ENCODE assay signal across 22 cellular contexts in the genomic region with DNA sequence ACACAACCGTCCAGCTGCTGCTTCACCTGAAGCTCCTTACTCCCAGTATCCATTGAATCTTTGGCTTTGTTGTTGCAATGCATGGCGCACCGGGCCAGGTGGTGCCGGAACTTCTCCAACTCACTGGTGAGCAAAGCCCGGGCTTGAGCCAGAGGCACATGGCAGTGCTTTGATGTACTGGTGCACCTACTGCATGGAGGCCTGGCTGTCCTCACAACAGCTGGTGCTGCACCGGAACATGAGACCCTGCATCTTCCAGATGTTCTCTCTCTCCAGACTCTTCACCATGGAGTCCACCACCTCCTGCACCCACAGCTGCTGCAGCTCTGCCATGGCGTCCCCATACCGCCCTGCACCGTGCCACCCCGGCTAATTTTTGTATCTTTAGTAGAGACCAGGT. TPM values are rescaled to one million over a fixed set of nuclear protein-coding genes. Genes with fewer than 3 reads are reported as not detected.
DNase-seq lines count a peak whose midpoint lies in the region; ATAC-seq and FAIRE-seq lines count a peak whose summit lies in the region.
"Had no signal": no experiment of that assay in that cellular context is flagged by ENCODE, and none has a peak within 500 bp of the region (broad histone marks: within the 10 kb centered on the region; RNA-seq: fewer than 3 reads in every experiment).

No MANE protein-coding gene starts in this region.

- H3K18ac ChIP-seq in mesenchymal stem cell (ENCODE audit: low read depth in 1 of 2, low read length in 2 of 2): no peak overlapping the region

- peaks cover 25% of the 10 kb centered on the region for H3K4me1 ChIP-seq in effector memory CD4-positive, alpha-beta T cell (ENCODE audit: control insufficient read depth, insufficient read depth, low read length, poor library complexity, severe bottlenecking)
- H3K4me1 ChIP-seq in small intestine (ENCODE audit: control insufficient read depth in 2 of 2, insufficient read depth in 1 of 2, low read depth in 1 of 2, low read length in 1 of 2): no peaks in the 10 kb centered on the region
- H3K4me1 ChIP-seq in mesenchymal stem cell (ENCODE audit: control insufficient read depth, insufficient read depth, low read depth, low read length): no peaks in the 10 kb centered on the region

- H3K4me2 ChIP-seq in mesenchymal stem cell (ENCODE audit: low read length, poor library complexity, severe bottlenecking): no peak overlapping the region

- no peak overlapping the region for H2BK15ac ChIP-seq in mesenchymal stem cell (ENCODE audit: low read depth, poor library complexity, severe bottlenecking)

- no peak overlapping the region for H3K23ac ChIP-seq in mesenchymal stem cell (ENCODE audit: low read length in 2 of 2)

- ATAC-seq in stimulated activated naive CD8-positive, alpha-beta T cell treated with anti-CD3 and anti-CD28 coated beads, Interleukin-15, Interleukin-2, amounts not matched to agents 100 U/mL and 50 U/mL, for 24 hours: no peak
- no peak for ATAC-seq in HG03354 (IDR thresholded peaks at IDR 0.05; ENCODE audit: poor library complexity, severe bottlenecking, unreplicated experiment)
- ATAC-seq: sciatic nerve had no signal

- H2BK120ac ChIP-seq in mesenchymal stem cell (ENCODE audit: low read depth, low read length): no peak overlapping the region

- H3K4ac ChIP-seq in mesenchymal stem cell (ENCODE audit: low read depth in 1 of 2, low read length in 2 of 2): no peak overlapping the region

- H2AFZ ChIP-seq in mesenchymal stem cell (ENCODE audit: low read depth, low read length): no peak overlapping the region
- H2AFZ ChIP-seq: GM23248 had no signal

- no peak overlapping the region for H2BK5ac ChIP-seq in mesenchymal stem cell (ENCODE audit: low read depth, low read length, poor library complexity, severe bottlenecking)

- H3K9me3 ChIP-seq in effector memory CD4-positive, alpha-beta T cell (ENCODE audit: control insufficient read depth, low read length): no peaks in the 10 kb centered on the region
- no peaks in the 10 kb centered on the region for H3K9me3 ChIP-seq in small intestine (ENCODE audit: control insufficient read depth, low read depth)
- H3K9me3 ChIP-seq in mesenchymal stem cell (ENCODE audit: control insufficient read depth, low read length): no peaks in the 10 kb centered on the region

- no peak overlapping the region for H4K91ac ChIP-seq in mesenchymal stem cell (ENCODE audit: low read length)

- peak overlapping the region; percentile 65 for H3K27ac Mint-ChIP-seq in T-helper 2 cell treated with Interferon-gamma antibody and Interleukin-4, amounts not matched to agents 5 μg/mL and 100 μg/mL, for 36 hours
- H3K27ac Mint-ChIP-seq in stimulated activated naive CD8-positive, alpha-beta T cell treated with anti-CD3 and anti-CD28 coated beads, Interleukin-15, Interleukin-2, amounts not matched to agents 100 ng/mL and 50 ng/mL, for 24 hours: peak overlapping the region; percentile 78
- H3K27ac Mint-ChIP-seq: type B pancreatic cell had no signal

- H3K14ac ChIP-seq in mesenchymal stem cell (ENCODE audit: low read length in 2 of 2): no peak overlapping the region

- no peak overlapping the region for H4K8ac ChIP-seq in mesenchymal stem cell (ENCODE audit: low read length)

- no peak overlapping the region for H3K9ac ChIP-seq in mesenchymal stem cell (ENCODE audit: low read length)
- H3K9ac ChIP-seq: GM23248 had no signal

- H2AK5ac ChIP-seq in mesenchymal stem cell (ENCODE audit: low read length, severe bottlenecking): no peak overlapping the region

- 94 to 99% (median 98%) methylated on average over 10 of the region's 10 CpGs for WGBS in small intestine, 3 donors
- WGBS in mesenchymal stem cell: 97% methylated on average over 10 of the region's 10 CpGs

- H3K4me3 ChIP-seq in effector memory CD4-positive, alpha-beta T cell (ENCODE audit: insufficient read depth, low read depth, low read length, poor library complexity, severe bottlenecking): no peak overlapping the region
- H3K4me3 ChIP-seq in small intestine (ENCODE audit: low read depth in 1 of 2, low read length in 2 of 2) (no peak overlapping the region), mesenchymal stem cell (ENCODE audit: insufficient read depth in 1 of 2, low read depth in 1 of 2, low read length in 2 of 2) (no peak overlapping the region)
- H3K4me3 ChIP-seq: GM23248, SK-N-MC had no signal

- no peaks in the 10 kb centered on the region for H3K79me1 ChIP-seq in mesenchymal stem cell (replicated peaks; ENCODE audit: low read length, poor library complexity, severe bottlenecking)

- no peak overlapping the region for H3K4me3 Mint-ChIP-seq in T-helper 2 cell treated with Interferon-gamma antibody and Interleukin-4, amounts not matched to agents 5 μg/mL and 100 μg/mL, for 36 hours
- H3K4me3 Mint-ChIP-seq in stimulated activated naive CD8-positive, alpha-beta T cell treated with anti-CD3 and anti-CD28 coated beads, Interleukin-15, Interleukin-2, amounts not matched to agents 100 ng/mL and 50 ng/mL, for 24 hours: no peak overlapping the region
- H3K4me3 Mint-ChIP-seq: neural crest cell, type B pancreatic cell had no signal

- H3K9me3 Mint-ChIP-seq in T-helper 2 cell treated with Interferon-gamma antibody and Interleukin-4, amounts not matched to agents 5 μg/mL and 100 μg/mL, for 36 hours: no peaks in the 10 kb centered on the region
- H3K9me3 Mint-ChIP-seq in stimulated activated naive CD8-positive, alpha-beta T cell treated with anti-CD3 and anti-CD28 coated beads, Interleukin-15, Interleukin-2, amounts not matched to agents 100 ng/mL and 50 ng/mL, for 24 hours: no peaks in the 10 kb centered on the region
- H3K9me3 Mint-ChIP-seq: neural crest cell, type B pancreatic cell had no signal

- peaks cover 28% of the 10 kb centered on the region for H3K36me3 Mint-ChIP-seq in T-helper 2 cell treated with Interferon-gamma antibody and Interleukin-4, amounts not matched to agents 5 μg/mL and 100 μg/mL, for 36 hours (ENCODE audit: low read depth)
- H3K36me3 Mint-ChIP-seq in stimulated activated naive CD8-positive, alpha-beta T cell treated with anti-CD3 and anti-CD28 coated beads, Interleukin-15, Interleukin-2, amounts not matched to agents 100 ng/mL and 50 ng/mL, for 24 hours (ENCODE audit: low read depth): peaks cover 30% of the 10 kb centered on the region

- FAIRE-seq in small intestine (lab: Jason Lieb, UNC): no peak

- H2BK12ac ChIP-seq in mesenchymal stem cell (ENCODE audit: low read length in 2 of 2): no peak overlapping the region

- DNase-seq in T-helper 2 cell treated with Interferon-gamma antibody and Interleukin-4, amounts not matched to agents 5 μg/mL and 100 μg/mL, for 36 hours (ENCODE audit: low spot score): no peak
- DNase-seq in T-helper 2 cell (no peak), small intestine (no peak), mesenchymal stem cell (no peak)
- no peak for DNase-seq in stimulated activated naive CD8-positive, alpha-beta T cell treated with anti-CD3 and anti-CD28 coated beads, Interleukin-15, Interleukin-2, amounts not matched to agents 100 U/mL and 50 U/mL, for 24 hours
- no peak for DNase-seq in effector memory CD4-positive, alpha-beta T cell
- DNase-seq: 8988T; activated CD4-positive, CD25-positive, alpha-beta regulatory T cell; GM23248; islet precursor cell; KG1; MM.1S; NCI-H1417; NCI-H446; stimulated activated CD4-positive, alpha-beta T cell treated with anti-CD3 and anti-CD28 coated beads, Interleukin-15, amount 100 ng/mL, for 24 hours; T-helper 9 cell had no signal

- peak overlapping the region; percentile 43 for H3K27ac ChIP-seq in effector memory CD4-positive, alpha-beta T cell (ENCODE audit: insufficient read depth, low read length, poor library complexity, severe bottlenecking)
- H3K27ac ChIP-seq in small intestine (ENCODE audit: low read depth in 1 of 2, low read length in 1 of 2): no peak overlapping the region
- no peak overlapping the region for H3K27ac ChIP-seq in mesenchymal stem cell (ENCODE audit: low read length, poor library complexity, severe bottlenecking)
- H3K27ac ChIP-seq: GM23248, SK-N-MC had no signal

- no peaks in the 10 kb centered on the region for H3K27me3 ChIP-seq in effector memory CD4-positive, alpha-beta T cell (replicated peaks; ENCODE audit: control insufficient read depth, insufficient read depth, low read length, poor library complexity, severe bottlenecking)
- H3K27me3 ChIP-seq in small intestine (ENCODE audit: control insufficient read depth in 2 of 2, insufficient read depth in 2 of 2, low read length in 2 of 2) (no peaks in the 10 kb centered on the region), mesenchymal stem cell (ENCODE audit: control insufficient read depth in 1 of 2, insufficient read depth in 1 of 2, low read length in 2 of 2) (no peaks in the 10 kb centered on the region)

- no peaks in the 10 kb centered on the region for H3K27me3 Mint-ChIP-seq in T-helper 2 cell treated with Interferon-gamma antibody and Interleukin-4, amounts not matched to agents 5 μg/mL and 100 μg/mL, for 36 hours (ENCODE audit: low read depth)
- no peaks in the 10 kb centered on the region for H3K27me3 Mint-ChIP-seq in stimulated activated naive CD8-positive, alpha-beta T cell treated with anti-CD3 and anti-CD28 coated beads, Interleukin-15, Interleukin-2, amounts not matched to agents 100 ng/mL and 50 ng/mL, for 24 hours
- H3K27me3 Mint-ChIP-seq: type B pancreatic cell had no signal

- peaks cover 18% of the 10 kb centered on the region for H3K4me1 Mint-ChIP-seq in T-helper 2 cell treated with Interferon-gamma antibody and Interleukin-4, amounts not matched to agents 5 μg/mL and 100 μg/mL, for 36 hours (ENCODE audit: low read depth)
- H3K4me1 Mint-ChIP-seq in stimulated activated naive CD8-positive, alpha-beta T cell treated with anti-CD3 and anti-CD28 coated beads, Interleukin-15, Interleukin-2, amounts not matched to agents 100 ng/mL and 50 ng/mL, for 24 hours (ENCODE audit: low read depth): peaks cover 27% of the 10 kb centered on the region
- H3K4me1 Mint-ChIP-seq: neural crest cell had no signal

- H3K36me3 ChIP-seq in effector memory CD4-positive, alpha-beta T cell (ENCODE audit: control insufficient read depth, insufficient read depth, low read length): peaks cover 28% of the 10 kb centered on the region
- H3K36me3 ChIP-seq in small intestine (ENCODE audit: control insufficient read depth in 2 of 2, insufficient read depth in 2 of 2, low read length in 2 of 2) (peaks cover 16 to 19% of the 10 kb centered on the region in 2 donors), mesenchymal stem cell (ENCODE audit: control insufficient read depth in 1 of 2, insufficient read depth in 2 of 2, low read depth in 1 of 2, low read length in 2 of 2) (peaks cover 28 to 44% of the 10 kb centered on the region in 2 experiments)

RNA-seq across cellular contexts. Expression of a gene that starts 10.2 kb away (rescaled TPM):
- polyA plus RNA-seq in small intestine: 10 to 100 TPM; 29.1 to 48.8 (median 35.9) TPM
- polyA plus RNA-seq in mesenchymal stem cell (2013, experiment 1 of 2): 15.9 TPM
- 15.5 TPM for polyA plus RNA-seq in mesenchymal stem cell (2013, experiment 2 of 2)

RNA-seq across cellular contexts. Expression of a gene that starts 11.4 kb away (rescaled TPM):
- 10 to 100 TPM in 2 of 3 donors, 1 to 10 TPM in 1; 8.1 to 17.1 (median 11.4) TPM for polyA plus RNA-seq in small intestine
- polyA plus RNA-seq in mesenchymal stem cell (2013, experiment 1 of 2): 16.9 TPM
- 17.1 TPM for polyA plus RNA-seq in mesenchymal stem cell (2013, experiment 2 of 2)
